ENCODE assay signal across 11 cellular contexts in the genomic region with DNA sequence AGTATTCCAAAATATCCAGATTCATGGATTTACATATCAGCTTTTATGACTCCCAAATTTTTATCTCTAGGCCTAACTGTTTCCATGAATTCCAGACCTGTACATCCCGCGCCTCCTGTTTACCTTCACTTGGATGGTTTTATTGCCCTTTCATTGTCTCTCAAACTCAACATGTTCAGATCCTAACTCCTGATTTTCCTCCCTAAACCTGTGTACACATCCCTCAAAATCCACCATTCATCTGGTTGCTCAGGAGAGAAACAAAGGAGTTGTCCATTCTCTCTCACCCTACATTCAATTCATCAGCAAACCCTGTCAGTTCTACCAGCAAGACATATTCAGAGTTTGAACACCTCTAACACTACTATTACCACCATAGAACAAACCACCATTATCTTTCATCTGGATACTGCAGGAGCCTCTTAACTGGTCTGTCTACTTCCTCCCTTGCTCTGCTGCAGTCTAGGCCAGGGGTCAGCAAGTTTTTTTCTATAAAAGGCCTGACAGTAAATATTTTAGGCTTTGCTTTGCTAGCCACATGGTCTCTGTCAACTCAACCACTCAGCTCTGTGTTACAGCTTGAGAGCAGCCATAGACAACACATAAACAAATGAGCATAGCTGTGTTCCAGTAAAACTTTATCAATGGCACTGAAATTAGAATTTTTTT. TPM values are rescaled to one million over a fixed set of nuclear protein-coding genes. Genes with fewer than 3 reads are reported as not detected.
DNase-seq lines count a peak whose midpoint lies in the region; ATAC-seq and TF ChIP-seq lines count a peak whose summit lies in the region.
"Had no signal": no experiment of that assay in that cellular context is flagged by ENCODE, and none has a peak within 500 bp of the region (broad histone marks: within the 10 kb centered on the region; RNA-seq: fewer than 3 reads in every experiment).

No MANE protein-coding gene starts in this region.

- H2BK5ac ChIP-seq in IMR-90 (ENCODE audit: low read depth, low read length, poor library complexity, severe bottlenecking) = peak overlapping the region; percentile 92

- no peak overlapping the region; the same call in 1 of the 2 replicates for H3K9ac ChIP-seq in IMR-90 (ENCODE audit: low read depth, low read length)
- no peak overlapping the region for H3K9ac ChIP-seq in mucosa of rectum (ENCODE audit: low read depth in 1 of 2, low read length in 2 of 2)

- no TSS peak for BruUV-seq in IMR-90 (replicated peaks; lab: Mats Ljungman, UMichigan)

- peak; percentile 33 for ATAC-seq in IMR-90 (ENCODE audit: low read depth)
- ATAC-seq: WTC11 had no signal

- H2AK5ac ChIP-seq in IMR-90 (ENCODE audit: low read depth, low read length) = peak overlapping the region; percentile 52

- H4K20me1 ChIP-seq in IMR-90 (ENCODE audit: insufficient read depth, low read length) = no peaks in the 10 kb centered on the region

- H3K36me3 ChIP-seq in IMR-90 (ENCODE audit: control insufficient read depth, insufficient read depth, low read length) (no peaks in the 10 kb centered on the region), brain microvascular endothelial cell (replicated peaks) (no peaks in the 10 kb centered on the region), mucosa of rectum (ENCODE audit: control insufficient read depth in 2 of 2, insufficient read depth in 2 of 2, low read length in 2 of 2) (no peaks in the 10 kb centered on the region), H7 (replicated peaks; ENCODE audit: control insufficient read depth, insufficient read depth, low read length) (no peaks in the 10 kb centered on the region), ovary (no peaks in the 10 kb centered on the region), esophagus muscularis mucosa (no peaks in the 10 kb centered on the region)

- H3K79me1 ChIP-seq in IMR-90 (ENCODE audit: low read depth in 1 of 2, low read length in 2 of 2) = no peaks in the 10 kb centered on the region

- TF ChIP-seq CTCF in IMR-90 (conservative IDR thresholded peaks at IDR 0.05; ENCODE audit: low read depth, low read length) = no peak
- no peak for TF ChIP-seq CTCF in brain microvascular endothelial cell (IDR thresholded peaks at IDR 0.05; ENCODE audit: low read depth, low read length, missing control alignments)
- TF ChIP-seq CTCF in ovary (IDR thresholded peaks at IDR 0.05) = no peak
- TF ChIP-seq CTCF in esophagus muscularis mucosa (IDR thresholded peaks at IDR 0.05) = no peak

- WGBS in IMR-90 (ENCODE audit: extremely low coverage in 2 of 2, insufficient read length in 1 of 2), 2 experiments = no CpG with 5 or more reads among the region's 2 CpGs
- 86 to 93% (median 92%) methylated on average over 2 of the region's 2 CpGs for WGBS in ovary, 3 donors
- WGBS in esophagus muscularis mucosa = 96% methylated on average over 2 of the region's 2 CpGs

- peak overlapping the region; percentile 82 for H2BK15ac ChIP-seq in IMR-90 (ENCODE audit: low read depth, low read length)

- H3K27me3 ChIP-seq in IMR-90 (ENCODE audit: control insufficient read depth, insufficient read depth, low read length) = no peaks in the 10 kb centered on the region
- H3K27me3 ChIP-seq in brain microvascular endothelial cell (replicated peaks) = no peaks in the 10 kb centered on the region
- H3K27me3 ChIP-seq in mucosa of rectum (ENCODE audit: control insufficient read depth in 2 of 2, insufficient read depth in 2 of 2, low read length in 2 of 2) = peaks cover 0 to 2% of the 10 kb centered on the region in 2 donors
- no peaks in the 10 kb centered on the region for H3K27me3 ChIP-seq in H7 (ENCODE audit: control insufficient read depth, insufficient read depth, low read length)
- H3K27me3 ChIP-seq in ovary = no peaks in the 10 kb centered on the region
- peaks cover 0 to 9% (median 0%) of the 10 kb centered on the region in 4 donors for H3K27me3 ChIP-seq in esophagus muscularis mucosa

- CTCF ChIA-PET in IMR-90 (lab: Yijun Ruan, JAX) = interaction anchor here (0.6 kb wide), 3 partner anchors 14 to 260 kb away, joined by 4 to 6 read pairs (median 5); no protein-coding TSS in a partner anchor

- H3K18ac ChIP-seq in IMR-90 (ENCODE audit: low read depth, low read length) = peak overlapping the region; percentile 99; the same call in 1 of the 2 replicates

- H3K9me3 ChIP-seq in IMR-90 (ENCODE audit: control insufficient read depth, insufficient read depth, low read length) (no peaks in the 10 kb centered on the region), mucosa of rectum (ENCODE audit: control insufficient read depth in 2 of 2, low read length in 2 of 2) (no peaks in the 10 kb centered on the region), ovary (no peaks in the 10 kb centered on the region), esophagus muscularis mucosa (no peaks in the 10 kb centered on the region)

- peaks cover 15% of the 10 kb centered on the region for H3K4me1 ChIP-seq in IMR-90 (ENCODE audit: control insufficient read depth, insufficient read depth, low read length)
- peaks cover 0 to 5% of the 10 kb centered on the region in 2 donors for H3K4me1 ChIP-seq in mucosa of rectum (ENCODE audit: control insufficient read depth in 2 of 2, insufficient read depth in 2 of 2, low read length in 2 of 2)
- no peaks in the 10 kb centered on the region for H3K4me1 ChIP-seq in ovary (ENCODE audit: insufficient read depth)
- H3K4me1 ChIP-seq in esophagus muscularis mucosa = no peaks in the 10 kb centered on the region

- POLR2A ChIA-PET in IMR-90 (lab: Charles Lee; ENCODE audit: unreplicated experiment) = no interaction called here

- H4K91ac ChIP-seq in IMR-90 (ENCODE audit: insufficient read depth, low read depth, low read length) = peak overlapping the region; percentile 88

- H3K56ac ChIP-seq in IMR-90 (ENCODE audit: extremely low read depth, insufficient read depth, low read length) = peak overlapping the region; percentile 69

- peak overlapping the region; percentile 95 for H2BK120ac ChIP-seq in IMR-90 (ENCODE audit: low read depth, low read length)

- intact Hi-C loops in IMR-90 (cut with micrococcal nuclease) (no loop called here), ovary (cut with DNase I) (no loop called here), esophagus muscularis mucosa (cut with DNase I) (no loop called here)

- TF ChIP-seq POLR2A in IMR-90 (IDR thresholded peaks at IDR 0.05; ENCODE audit: low read depth, low read length) = no peak
- no peak for TF ChIP-seq POLR2A in ovary (IDR thresholded peaks at IDR 0.05)
- TF ChIP-seq POLR2A in esophagus muscularis mucosa (IDR thresholded peaks at IDR 0.05; ENCODE audit: low read depth) = no peak

- H3K27ac ChIP-seq in IMR-90 (ENCODE audit: insufficient read depth, low read length) (peak overlapping the region; percentile 78), brain microvascular endothelial cell (peak overlapping the region; percentile 88), mucosa of rectum (ENCODE audit: low read depth in 2 of 2, low read length in 2 of 2) (peak overlapping the region; percentile 54 to 66), ovary (no peak overlapping the region), esophagus muscularis mucosa (replicated peaks in 1 of 4) (peak overlapping the region in 1 of 4 donors; percentile 31)

- no peak overlapping the region for H3K4me3 ChIP-seq in IMR-90 (ENCODE audit: insufficient read depth, low read depth, low read length)
- H3K4me3 ChIP-seq in brain microvascular endothelial cell (ENCODE audit: low read depth, low read length) = no peak overlapping the region
- H3K4me3 ChIP-seq in mucosa of rectum (ENCODE audit: low read length in 2 of 2) = no peak overlapping the region
- H3K4me3 ChIP-seq in H7 (ENCODE audit: insufficient read depth, low read depth, low read length) = no peak overlapping the region
- H3K4me3 ChIP-seq in ovary = no peak overlapping the region
- H3K4me3 ChIP-seq in esophagus muscularis mucosa = no peak overlapping the region

- TF ChIP-seq RAD21 in IMR-90 (IDR thresholded peaks at IDR 0.05; ENCODE audit: low read length) = no peak

- peak overlapping the region; percentile 98; the same call in 1 of the 2 replicates for H4K5ac ChIP-seq in IMR-90 (ENCODE audit: low read depth, low read length)

- peak overlapping the region; percentile 89 for H2BK20ac ChIP-seq in IMR-90 (ENCODE audit: low read depth, low read length)

- H3K4ac ChIP-seq in IMR-90 (ENCODE audit: low read depth, low read length) = peak overlapping the region; percentile 91

- in situ Hi-C loops in IMR-90 (cut with MboI; ENCODE audit: low sequenced_read_pairs) = no loop called here
- in situ Hi-C loops in brain microvascular endothelial cell (cut with HindIII; ENCODE audit: low pct_ligation_motif_present, low sequenced_read_pairs) = no loop called here

- DNase-seq in Daoy (ENCODE audit: low read depth) = peak; percentile 30
- DNase-seq in IMR-90 = peak; percentile 58
- DNase-seq in brain microvascular endothelial cell = no peak
- no peak for DNase-seq in H7
- DNase-seq in ovary = no peak
- DNase-seq in esophagus muscularis mucosa (ENCODE audit: extremely low spot score) = no peak
- no peak for DNase-seq in AG08395 (ENCODE audit: low spot score)
- DNase-seq: CD4-positive, alpha-beta memory T cell; effector CD8-positive, alpha-beta T cell had no signal

- dilution Hi-C loops in IMR-90 (cut with HindIII; ENCODE audit: low sequenced_read_pairs, unreplicated experiment) = no loop called here

- peaks cover 9% of the 10 kb centered on the region for H3K9me1 ChIP-seq in IMR-90 (ENCODE audit: insufficient read depth, low read length)

- peak overlapping the region; percentile 84 for H3K14ac ChIP-seq in IMR-90 (replicated peaks; ENCODE audit: low read depth, low read length)

- H4K8ac ChIP-seq in IMR-90 (ENCODE audit: low read depth in 2 of 2, low read length in 2 of 2) = peak overlapping the region; percentile 57 to 94

- H2AFZ ChIP-seq in IMR-90 (replicated peaks; ENCODE audit: low read length, poor library complexity) = no peak overlapping the region

- TF ChIP-seq EP300 in ovary (IDR thresholded peaks at IDR 0.05) (no peak), esophagus muscularis mucosa (IDR thresholded peaks at IDR 0.05) (no peak)

- H2AK9ac ChIP-seq in IMR-90 (replicated peaks; ENCODE audit: low read depth, low read length, poor library complexity) = no peak overlapping the region

- peak overlapping the region; percentile 84 for H3K23ac ChIP-seq in IMR-90 (ENCODE audit: low read depth, low read length)

- peak overlapping the region; percentile 48; the same call in 1 of the 2 replicates for H3K4me2 ChIP-seq in IMR-90 (ENCODE audit: low read depth, low read length)

RNA-seq across cellular contexts. Expression of a gene that starts 14.0 kb away (rescaled TPM):
- total RNA-seq in Daoy (2014; rRNA removed; shearing (Covaris generic)) = 0.23 and 0.33 TPM in 2 replicates
- total RNA-seq in IMR-90 (2012; rRNA removed) (under 0.01 TPM in 1 of 2 replicates, not detected in the other), ovary (under 1 TPM in 3 of 7 donors, not detected in 4; 0.05 to 0.32 (median 0.12) TPM), esophagus muscularis mucosa (not detected)
- polyA plus RNA-seq in IMR-90 (2012; rRNA removed) (0.07 and 0.36 TPM in 2 replicates), ovary (under 1 TPM; 0.07 to 0.70 TPM)
- polyA plus RNA-seq in IMR-90 (2012; cell fraction: cytosol; rRNA removed) = 0.14 TPM in 1 of 2 replicates, not detected in the other
- polyA plus RNA-seq in IMR-90 (2012; cell fraction: nucleus; rRNA removed; ENCODE audit: low replicate concordance) = 0.59 and 1.5 TPM in 2 replicates
- 0.89 and 2.1 TPM in 2 replicates for total RNA-seq in H7 (2014; rRNA removed; shearing (Covaris generic))
- total RNA-seq: CD4-positive, alpha-beta memory T cell had no signal

RNA-seq across cellular contexts. Expression of a gene that starts 14.0 kb away (rescaled TPM):
- total RNA-seq in Daoy (2014; rRNA removed; shearing (Covaris generic)) = 0.36 TPM in 1 of 2 replicates, not detected in the other
- total RNA-seq in IMR-90 (2012; rRNA removed) (0.18 TPM in 1 of 2 replicates, not detected in the other), ovary (1 to 10 TPM in 4 of 7 donors, under 1 TPM in 2, not detected in 1; 0.58 to 2.6 (median 1.2) TPM), esophagus muscularis mucosa (under 1 TPM in 1 of 4 donors, not detected in 3; 0.33 TPM)
- polyA plus RNA-seq in IMR-90 (2012; rRNA removed) (0.20 and 0.29 TPM in 2 replicates), ovary (under 1 TPM; 0.59 to 0.80 TPM)
- polyA plus RNA-seq in IMR-90 (2012; cell fraction: cytosol; rRNA removed) = 0.04 and 0.08 TPM in 2 replicates
- 0.46 and 2.3 TPM in 2 replicates for polyA plus RNA-seq in IMR-90 (2012; cell fraction: nucleus; rRNA removed; ENCODE audit: low replicate concordance)
- 0.44 TPM in 1 of 2 replicates, not detected in the other for total RNA-seq in H7 (2014; rRNA removed; shearing (Covaris generic))
- total RNA-seq: CD4-positive, alpha-beta memory T cell had no signal
- polyA plus RNA-seq: CD4-positive, alpha-beta memory T cell had no signal

RNA-seq across cellular contexts. Expression of a gene that starts 33.3 kb away (rescaled TPM):
- total RNA-seq in Daoy (2014; rRNA removed; shearing (Covaris generic)) = 31.7 and 45.0 TPM in 2 replicates
- 8.3 and 14.0 TPM in 2 replicates for total RNA-seq in IMR-90 (2012; rRNA removed)
- 50.7 and 56.8 TPM in 2 replicates for polyA plus RNA-seq in IMR-90 (2012; rRNA removed)
- polyA plus RNA-seq in IMR-90 (2012; cell fraction: cytosol; rRNA removed) = 15.6 and 26.1 TPM in 2 replicates
- polyA plus RNA-seq in IMR-90 (2012; cell fraction: nucleus; rRNA removed; ENCODE audit: low replicate concordance) = 214 and 556 TPM in 2 replicates
- total RNA-seq in H7 (2014; rRNA removed; shearing (Covaris generic)) = 9.6 and 15.0 TPM in 2 replicates
- 10 to 100 TPM; 12.4 to 37.9 (median 27.6) TPM for total RNA-seq in ovary
- polyA plus RNA-seq in ovary = 10 to 100 TPM in 1 of 2 donors, 1 to 10 TPM in 1; 5.1 to 38.6 TPM
- 1 to 10 TPM; 3.0 to 8.7 (median 3.2) TPM for total RNA-seq in esophagus muscularis mucosa

Comparison
In these comparisons a context has a peak if more than half of its experiments do, and no peak if none do; other contexts are left out.
1. DNase-seq: peak in Daoy (single experiment) and IMR-90 (single experiment); none in brain microvascular endothelial cell (single experiment), H7 (single experiment), ovary (0 of 5), esophagus muscularis mucosa (single experiment) and AG08395 (single experiment).
2. H3K27ac ChIP-seq: peak in IMR-90 (single experiment), brain microvascular endothelial cell (single experiment) and mucosa of rectum (2 of 2); none in ovary (0 of 2).